8 cellular contexts compared by ENCODE assay signal in genomic region chr3:138434276-138434874, GRCh38. TPM values are rescaled to one million over a fixed set of nuclear protein-coding genes. Genes with fewer than 3 reads are reported as not detected.
DNase-seq lines count a peak whose midpoint lies in the region; ATAC-seq and TF ChIP-seq lines count a peak whose summit lies in the region.

ESYT3 (plus strand) TSS chr3:138434616; CDS start chr3:138434799, 183 bp downstream.

- H3K9me3 ChIP-seq in SJSA1 (replicated peaks), result peaks cover 3% of the 10 kb centered on the region; the same call in 1 of the 2 replicates

- no peak within 1 kb of the TSS for H3K27ac ChIP-seq in SJSA1
- H3K27ac ChIP-seq in rectal smooth muscle tissue (ENCODE audit: low read depth, low read length), result peak within 1 kb of the TSS; percentile 38

- H3K36me3 ChIP-seq in SJSA1, result no peaks in the 10 kb centered on the region
- no peaks in the 10 kb centered on the region for H3K36me3 ChIP-seq in rectal smooth muscle tissue (ENCODE audit: control insufficient read depth, insufficient read depth, low read length)

- H3K4me1 Mint-ChIP-seq in IgD-negative memory B cell, result peaks cover 2 to 11% (median 4%) of the 10 kb centered on the region in 3 donors

- peaks cover 26% of the 10 kb centered on the region for H3K4me1 ChIP-seq in SJSA1 (replicated peaks)
- peaks cover 4% of the 10 kb centered on the region for H3K4me1 ChIP-seq in rectal smooth muscle tissue (ENCODE audit: control insufficient read depth, insufficient read depth, low read length)

- in situ Hi-C loops in astrocyte of the spinal cord (cut with HindIII; ENCODE audit: low sequenced_read_pairs), result no loop called here

- ATAC-seq in GM18520 (IDR thresholded peaks at IDR 0.05; ENCODE audit: unreplicated experiment), result no peak
- no peak for ATAC-seq in HG03460 (IDR thresholded peaks at IDR 0.05; ENCODE audit: unreplicated experiment)

- H3K36me3 Mint-ChIP-seq in IgD-negative memory B cell, result no peaks in the 10 kb centered on the region

- H3K27me3 Mint-ChIP-seq in IgD-negative memory B cell, result peaks cover 56% of the 10 kb centered on the region

- H3K9me3 Mint-ChIP-seq in IgD-negative memory B cell, result peaks cover 0 to 2% (median 0%) of the 10 kb centered on the region in 3 donors

- H3K4me3 ChIP-seq in SJSA1 (peak within 1 kb of the TSS; percentile 30), astrocyte of the spinal cord (ENCODE audit: low read depth, low read length) (peak within 1 kb of the TSS; percentile 34), iPS-11a (ENCODE audit: low read depth, low read length) (peak within 1 kb of the TSS; percentile 34), rectal smooth muscle tissue (ENCODE audit: low read length) (peak within 1 kb of the TSS; percentile 69)

- H3K27ac Mint-ChIP-seq in IgD-negative memory B cell, result no peak within 1 kb of the TSS

- H3K9ac ChIP-seq in rectal smooth muscle tissue (ENCODE audit: low read length), result no peak within 1 kb of the TSS

- H3K27me3 ChIP-seq in SJSA1 (replicated peaks) (peaks cover 10% of the 10 kb centered on the region; the same call in 1 of the 2 replicates), rectal smooth muscle tissue (ENCODE audit: control insufficient read depth, insufficient read depth, low read length) (peaks cover 6% of the 10 kb centered on the region)

- TF ChIP-seq CTCF in astrocyte of the spinal cord (IDR thresholded peaks at IDR 0.05; ENCODE audit: low read depth, low read length), result no peak

- peak within 1 kb of the TSS in 3 of 4 donors; percentile 43 to 83 (median 60) for H3K4me3 Mint-ChIP-seq in IgD-negative memory B cell

- DNase-seq in COR-L47 (lab: John Stamatoyannopoulos, UW) (peak; percentile 89), SJSA1 (ENCODE audit: low read depth in 1 of 2, low spot score in 2 of 2) (peak; percentile 29 to 67), astrocyte of the spinal cord (ENCODE audit: low read depth, low spot score) (peak; percentile 38)

RNA-seq across cellular contexts. Expression of gene ESYT3, which starts in this region (rescaled TPM):
- polyA plus RNA-seq in IgD-negative memory B cell, result 0.05 TPM
- total RNA-seq in SJSA1 (2014; rRNA removed; shearing (Covaris generic)), result 0.06 and 0.76 TPM in 2 replicates

Comparison
In these comparisons a context has a peak if more than half of its experiments do, and no peak if none do; other contexts are left out.
1. Peak in DNase-seq and H3K4me3 ChIP-seq in SJSA1; RNA of the gene not detected or under 1 TPM.
2. DNase-seq: peak in every context shown above with its lines; median percentile 89 in COR-L47; 48 in SJSA1; 38 in astrocyte of the spinal cord.